ENCODE assay signal across 21 cellular contexts in genomic region chr7:110804501-110804900, GRCh38.
DNase-seq lines count a peak whose midpoint lies in the region; ATAC-seq, FAIRE-seq and TF ChIP-seq lines count a peak whose summit lies in the region.
"Had no signal": no experiment of that assay in that cellular context is flagged by ENCODE, and none has a peak within 500 bp of the region (broad histone marks: within the 10 kb centered on the region; RNA-seq: fewer than 3 reads in every experiment).

No MANE protein-coding gene starts in this region.

- H3K9me3 Mint-ChIP-seq in astrocyte (ENCODE audit: unreplicated experiment): no peaks in the 10 kb centered on the region
- no peaks in the 10 kb centered on the region for H3K9me3 Mint-ChIP-seq in Calu3 (ENCODE audit: low read depth, unreplicated experiment)
- H3K9me3 Mint-ChIP-seq in activated T-helper 2 cell treated with anti-CD3 and anti-CD28 coated beads, Interferon-gamma antibody, Interleukin-2, Interleukin-4, amounts not matched to agents 10 μg/mL and 5 μg/mL and 100 μg/mL, durations not matched to agents 14 hours and 24 hours and 36 hours: peaks cover 9% of the 10 kb centered on the region
- H3K9me3 Mint-ChIP-seq: CD8-positive, alpha-beta memory T cell had no signal

- H3K4me2 ChIP-seq in astrocyte (ENCODE audit: low read length): no peak overlapping the region
- H3K4me2 ChIP-seq: A549; BLaER1 treated with 17β-estradiol and CSF1 and Interleukin-3, amounts not matched to agents 10 nM and 100 nM had no signal

- no peak overlapping the region for H3K27ac Mint-ChIP-seq in astrocyte (ENCODE audit: unreplicated experiment)
- H3K27ac Mint-ChIP-seq in Calu3 (ENCODE audit: unreplicated experiment): no peak overlapping the region
- H3K27ac Mint-ChIP-seq in activated T-helper 2 cell treated with anti-CD3 and anti-CD28 coated beads, Interferon-gamma antibody, Interleukin-2, Interleukin-4, amounts not matched to agents 10 μg/mL and 5 μg/mL and 100 μg/mL, durations not matched to agents 14 hours and 24 hours and 36 hours: no peak overlapping the region
- H3K27ac Mint-ChIP-seq: CD8-positive, alpha-beta memory T cell had no signal

- H3K4me1 ChIP-seq in astrocyte (ENCODE audit: insufficient read depth, low read length) (no peaks in the 10 kb centered on the region), iPS-18a (ENCODE audit: control insufficient read depth, low read depth, low read length) (no peaks in the 10 kb centered on the region), neuron (ENCODE audit: insufficient read depth, low read length) (no peaks in the 10 kb centered on the region)
- H3K4me1 ChIP-seq: A549; BLaER1 treated with 17β-estradiol and CSF1 and Interleukin-3, amounts not matched to agents 10 nM and 100 nM had no signal

- FAIRE-seq in astrocyte (lab: Jason Lieb, UNC): no peak
- FAIRE-seq: A549, H54, HepG2 had no signal

- H3K36me3 ChIP-seq in H7 (replicated peaks; ENCODE audit: control insufficient read depth, insufficient read depth, low read length) (no peaks in the 10 kb centered on the region), astrocyte (ENCODE audit: insufficient read depth, low read length) (no peaks in the 10 kb centered on the region), iPS-18a (ENCODE audit: control insufficient read depth, low read depth, low read length) (no peaks in the 10 kb centered on the region), neuron (ENCODE audit: insufficient read depth, low read length) (no peaks in the 10 kb centered on the region)
- H3K36me3 ChIP-seq: BLaER1 treated with 17β-estradiol and CSF1 and Interleukin-3, amounts not matched to agents 10 nM and 100 nM had no signal

- intact Hi-C loops in Calu3 (cut with micrococcal nuclease; ENCODE audit: unreplicated experiment): no loop called here
- intact Hi-C loops in activated T-helper 2 cell treated with anti-CD3 and anti-CD28 coated beads, Interferon-gamma antibody, Interleukin-2, Interleukin-4, amounts not matched to agents 10 μg/mL and 5 μg/mL and 100 μg/mL, durations not matched to agents 14 hours and 24 hours and 36 hours (cut with micrococcal nuclease): no loop called here

- no peak for ATAC-seq in GM18502 (IDR thresholded peaks at IDR 0.05; ENCODE audit: poor library complexity, unreplicated experiment)
- ATAC-seq: A549, HepG2 had no signal

- H3K9me3 ChIP-seq in astrocyte (ENCODE audit: insufficient read depth, low read depth, low read length): no peaks in the 10 kb centered on the region
- no peaks in the 10 kb centered on the region for H3K9me3 ChIP-seq in iPS-18a (ENCODE audit: control insufficient read depth, low read depth, low read length)
- H3K9me3 ChIP-seq in neuron (ENCODE audit: low read length): no peaks in the 10 kb centered on the region
- H3K9me3 ChIP-seq: A549; BLaER1 treated with 17β-estradiol and CSF1 and Interleukin-3, amounts not matched to agents 10 nM and 100 nM had no signal

- H3K27me3 ChIP-seq in H7 (ENCODE audit: control insufficient read depth, insufficient read depth, low read length): no peaks in the 10 kb centered on the region
- no peaks in the 10 kb centered on the region for H3K27me3 ChIP-seq in astrocyte (ENCODE audit: insufficient read depth, low read length)
- no peaks in the 10 kb centered on the region for H3K27me3 ChIP-seq in iPS-18a (ENCODE audit: control insufficient read depth, insufficient read depth, low read length)
- no peaks in the 10 kb centered on the region for H3K27me3 ChIP-seq in neuron (ENCODE audit: insufficient read depth, low read length)
- H3K27me3 ChIP-seq: BLaER1 treated with 17β-estradiol and CSF1 and Interleukin-3, amounts not matched to agents 10 nM and 100 nM had no signal

- H3K36me3 Mint-ChIP-seq in astrocyte (ENCODE audit: low read depth, unreplicated experiment) (no peaks in the 10 kb centered on the region), Calu3 (ENCODE audit: insufficient read depth, unreplicated experiment) (no peaks in the 10 kb centered on the region)
- H3K36me3 Mint-ChIP-seq in activated T-helper 2 cell treated with anti-CD3 and anti-CD28 coated beads, Interferon-gamma antibody, Interleukin-2, Interleukin-4, amounts not matched to agents 10 μg/mL and 5 μg/mL and 100 μg/mL, durations not matched to agents 14 hours and 24 hours and 36 hours (ENCODE audit: low read depth): no peaks in the 10 kb centered on the region

- H2AFZ ChIP-seq in astrocyte (ENCODE audit: low read depth, low read length) (no peak overlapping the region), neuron (ENCODE audit: low read depth, low read length) (peak overlapping the region; percentile 12)

- BruUV-seq in Calu3 (replicated peaks; lab: Mats Ljungman, UMichigan): no TSS peak

- H3K79me2 ChIP-seq in astrocyte (ENCODE audit: insufficient read depth, low read length): no peaks in the 10 kb centered on the region

- H3K9ac ChIP-seq in astrocyte (ENCODE audit: low read length) (no peak overlapping the region), iPS-18a (ENCODE audit: low read length) (no peak overlapping the region)
- H3K9ac ChIP-seq: BLaER1 treated with 17β-estradiol and CSF1 and Interleukin-3, amounts not matched to agents 10 nM and 100 nM had no signal

- CTCF ChIA-PET in Calu3 (lab: Charles Lee): no interaction called here

- TF ChIP-seq CTCF in astrocyte (IDR thresholded peaks at IDR 0.05; ENCODE audit: insufficient read depth, low read depth, low read length) (no peak), Calu3 (IDR thresholded peaks at IDR 0.05; ENCODE audit: unreplicated experiment) (no peak)

- H4K20me1 ChIP-seq in astrocyte (ENCODE audit: insufficient read depth, low read length): no peaks in the 10 kb centered on the region
- H4K20me1 ChIP-seq: BLaER1 treated with 17β-estradiol and CSF1 and Interleukin-3, amounts not matched to agents 10 nM and 100 nM had no signal

- DNase-seq in H7: peak; percentile 0
- DNase-seq in astrocyte (ENCODE audit: low read depth): no peak
- no peak for DNase-seq in Calu3
- DNase-seq in activated T-helper 2 cell treated with anti-CD3 and anti-CD28 coated beads, Interferon-gamma antibody, Interleukin-2, Interleukin-4, amounts not matched to agents 10 μg/mL and 5 μg/mL and 100 μg/mL, durations not matched to agents 14 hours and 24 hours and 36 hours (ENCODE audit: low spot score): no peak
- DNase-seq: CD8-positive, alpha-beta memory T cell; KG1; NCI-H1417 treated with DMSO at 0.1 percent for 48 hours; NCI-H2029; NCI-H2171 treated with DMSO at 0.1 percent for 48 hours; NCI-H446 treated with DMSO at 0.1 percent for 48 hours; NK-92 treated with Interleukin-12 subunit alpha and Interleukin-12 subunit beta, amount 100 ng/mL, for 24 hours; OCI-M1; RPMI8226; SIG-M5 had no signal

- H3K27me3 Mint-ChIP-seq in astrocyte (ENCODE audit: low read depth, unreplicated experiment) (no peaks in the 10 kb centered on the region), Calu3 (ENCODE audit: unreplicated experiment) (no peaks in the 10 kb centered on the region)
- no peaks in the 10 kb centered on the region for H3K27me3 Mint-ChIP-seq in activated T-helper 2 cell treated with anti-CD3 and anti-CD28 coated beads, Interferon-gamma antibody, Interleukin-2, Interleukin-4, amounts not matched to agents 10 μg/mL and 5 μg/mL and 100 μg/mL, durations not matched to agents 14 hours and 24 hours and 36 hours (ENCODE audit: low read depth)
- H3K27me3 Mint-ChIP-seq: CD8-positive, alpha-beta memory T cell had no signal

- H3K4me3 Mint-ChIP-seq in astrocyte (ENCODE audit: unreplicated experiment) (peak overlapping the region; percentile 37), Calu3 (ENCODE audit: low read depth, unreplicated experiment) (no peak overlapping the region)
- H3K4me3 Mint-ChIP-seq in activated T-helper 2 cell treated with anti-CD3 and anti-CD28 coated beads, Interferon-gamma antibody, Interleukin-2, Interleukin-4, amounts not matched to agents 10 μg/mL and 5 μg/mL and 100 μg/mL, durations not matched to agents 14 hours and 24 hours and 36 hours (ENCODE audit: low read depth): no peak overlapping the region
- H3K4me3 Mint-ChIP-seq: CD8-positive, alpha-beta memory T cell had no signal

- H3K4me3 ChIP-seq in H7 (ENCODE audit: insufficient read depth, low read depth, low read length) (no peak overlapping the region), astrocyte (ENCODE audit: insufficient read depth, low read depth, low read length) (no peak overlapping the region), iPS-18a (ENCODE audit: low read length) (peak overlapping the region; percentile 25), neuron (ENCODE audit: low read length) (peak overlapping the region; percentile 44)
- H3K4me3 ChIP-seq: A549; BLaER1 treated with 17β-estradiol and CSF1 and Interleukin-3, amounts not matched to agents 10 nM and 100 nM had no signal

- no peaks in the 10 kb centered on the region for H3K4me1 Mint-ChIP-seq in astrocyte (ENCODE audit: low read depth, unreplicated experiment)
- no peaks in the 10 kb centered on the region for H3K4me1 Mint-ChIP-seq in Calu3 (ENCODE audit: low read depth, unreplicated experiment)
- peaks cover 8% of the 10 kb centered on the region for H3K4me1 Mint-ChIP-seq in activated T-helper 2 cell treated with anti-CD3 and anti-CD28 coated beads, Interferon-gamma antibody, Interleukin-2, Interleukin-4, amounts not matched to agents 10 μg/mL and 5 μg/mL and 100 μg/mL, durations not matched to agents 14 hours and 24 hours and 36 hours (ENCODE audit: low read depth)
- H3K4me1 Mint-ChIP-seq: CD8-positive, alpha-beta memory T cell had no signal

- H3K27ac ChIP-seq in astrocyte (ENCODE audit: low read depth, low read length) (no peak overlapping the region), iPS-18a (ENCODE audit: low read length) (no peak overlapping the region)
- H3K27ac ChIP-seq: A549; BLaER1 treated with 17β-estradiol and CSF1 and Interleukin-3, amounts not matched to agents 10 nM and 100 nM had no signal

Comparison
In these comparisons a context has a peak if more than half of its experiments do, and no peak if none do; other contexts are left out.
1. H3K4me3 ChIP-seq: peak in iPS-18a (single experiment) and neuron (single experiment); none in H7 (single experiment) and astrocyte (single experiment).